Comparison of ENCODE assay signal across 8 cellular contexts in genomic region chr9:98806394-98807069, GRCh38. TPM values are rescaled to one million over a fixed set of nuclear protein-coding genes. Genes with fewer than 3 reads are reported as not detected.
DNase-seq lines count a peak whose midpoint lies in the region; ATAC-seq lines count a peak whose summit lies in the region.

No MANE protein-coding gene starts in this region.

- H3K4me1 Mint-ChIP-seq in activated naive CD4-positive, alpha-beta T cell treated with anti-CD3 and anti-CD28 coated beads, Interleukin-2, amount 50 U/mL, for 24 hours, result peaks cover 30% of the 10 kb centered on the region
- H3K4me1 Mint-ChIP-seq in activated T-helper 17 cell treated with anti-CD3 and anti-CD28 coated beads, Interleukin-2, amount 50 U/mL, for 72 hours, result peaks cover 23% of the 10 kb centered on the region

- H3K27ac Mint-ChIP-seq in activated naive CD4-positive, alpha-beta T cell treated with anti-CD3 and anti-CD28 coated beads, Interleukin-2, amount 50 U/mL, for 24 hours, result no peak overlapping the region
- peak overlapping the region in 1 of 2 donors; percentile 65 for H3K27ac Mint-ChIP-seq in activated naive CD4-positive, alpha-beta T cell treated with anti-CD3 and anti-CD28 coated beads, Interleukin-2, amount 50 U/mL, for 72 hours
- H3K27ac Mint-ChIP-seq in activated T-helper 17 cell treated with anti-CD3 and anti-CD28 coated beads, Interleukin-2, amount 50 U/mL, for 72 hours, result no peak overlapping the region

- peaks cover 2% of the 10 kb centered on the region for H3K36me3 Mint-ChIP-seq in activated naive CD4-positive, alpha-beta T cell treated with anti-CD3 and anti-CD28 coated beads, Interleukin-2, amount 50 U/mL, for 24 hours
- no peaks in the 10 kb centered on the region for H3K36me3 Mint-ChIP-seq in activated naive CD4-positive, alpha-beta T cell treated with anti-CD3 and anti-CD28 coated beads, Interleukin-2, amount 50 U/mL, for 72 hours
- H3K36me3 Mint-ChIP-seq in activated T-helper 17 cell treated with anti-CD3 and anti-CD28 coated beads, Interleukin-2, amount 50 U/mL, for 72 hours (ENCODE audit: low read depth), result no peaks in the 10 kb centered on the region

- H3K9me3 Mint-ChIP-seq in activated naive CD4-positive, alpha-beta T cell treated with anti-CD3 and anti-CD28 coated beads, Interleukin-2, amount 50 U/mL, for 24 hours, result no peaks in the 10 kb centered on the region
- peaks cover 0 to 3% of the 10 kb centered on the region in 2 donors for H3K9me3 Mint-ChIP-seq in activated naive CD4-positive, alpha-beta T cell treated with anti-CD3 and anti-CD28 coated beads, Interleukin-2, amount 50 U/mL, for 72 hours
- no peaks in the 10 kb centered on the region for H3K9me3 Mint-ChIP-seq in activated T-helper 17 cell treated with anti-CD3 and anti-CD28 coated beads, Interleukin-2, amount 50 U/mL, for 72 hours

- no peak for DNase-seq in activated naive CD4-positive, alpha-beta T cell treated with anti-CD3 and anti-CD28 coated beads, Interleukin-2, amount 50 U/mL, for 72 hours (ENCODE audit: low spot score in 2 of 2)
- DNase-seq in kidney glomerular epithelial cell (lab: John Stamatoyannopoulos, UW) (peak; percentile 19), OCI-M1 (lab: John Stamatoyannopoulos, UW) (no peak)

- no peak for ATAC-seq in activated naive CD4-positive, alpha-beta T cell treated with anti-CD3 and anti-CD28 coated beads, Interleukin-2, amount 50 U/mL, for 72 hours
- ATAC-seq in activated T-helper 17 cell treated with anti-CD3 and anti-CD28 coated beads, Interleukin-2, amount 50 U/mL, for 72 hours (replicated peaks), result no peak
- no peak for ATAC-seq in HG02884 (IDR thresholded peaks at IDR 0.05; ENCODE audit: unreplicated experiment)
- ATAC-seq in HG03025 (IDR thresholded peaks at IDR 0.05; ENCODE audit: low FRiP score, unreplicated experiment), result no peak
- ATAC-seq in GM18502 (IDR thresholded peaks at IDR 0.05; ENCODE audit: poor library complexity, unreplicated experiment), result no peak

- no peaks in the 10 kb centered on the region for H3K27me3 Mint-ChIP-seq in activated naive CD4-positive, alpha-beta T cell treated with anti-CD3 and anti-CD28 coated beads, Interleukin-2, amount 50 U/mL, for 24 hours
- H3K27me3 Mint-ChIP-seq in activated T-helper 17 cell treated with anti-CD3 and anti-CD28 coated beads, Interleukin-2, amount 50 U/mL, for 72 hours, result peaks cover 10% of the 10 kb centered on the region

- peak overlapping the region; percentile 91 for H3K4me3 Mint-ChIP-seq in activated naive CD4-positive, alpha-beta T cell treated with anti-CD3 and anti-CD28 coated beads, Interleukin-2, amount 50 U/mL, for 24 hours
- H3K4me3 Mint-ChIP-seq in activated T-helper 17 cell treated with anti-CD3 and anti-CD28 coated beads, Interleukin-2, amount 50 U/mL, for 72 hours, result peak overlapping the region; percentile 80

RNA-seq across cellular contexts. Expression of gene GALNT12, which starts 0.9 kb away (rescaled TPM):
- 10 to 100 TPM in 1 of 2 donors, 1 to 10 TPM in 1; 8.1 to 12.0 TPM for total RNA-seq in activated naive CD4-positive, alpha-beta T cell treated with anti-CD3 and anti-CD28 coated beads, Interleukin-2, amount 50 U/mL, for 72 hours
- 1 to 10 TPM; 4.1 to 5.5 TPM for total RNA-seq in activated T-helper 17 cell treated with anti-CD3 and anti-CD28 coated beads, Interleukin-2, amount 50 U/mL, for 72 hours

RNA-seq across cellular contexts. Expression of gene ANKS6, which starts 10.2 kb away (rescaled TPM):
- total RNA-seq in activated naive CD4-positive, alpha-beta T cell treated with anti-CD3 and anti-CD28 coated beads, Interleukin-2, amount 50 U/mL, for 72 hours, result 10 to 100 TPM in 1 of 2 donors, 1 to 10 TPM in 1; 9.8 to 18.6 TPM
- total RNA-seq in activated T-helper 17 cell treated with anti-CD3 and anti-CD28 coated beads, Interleukin-2, amount 50 U/mL, for 72 hours, result 10 to 100 TPM; 10.0 to 11.2 TPM
